Comparison of ENCODE assay signal across 1 cellular context in the genomic region with DNA sequence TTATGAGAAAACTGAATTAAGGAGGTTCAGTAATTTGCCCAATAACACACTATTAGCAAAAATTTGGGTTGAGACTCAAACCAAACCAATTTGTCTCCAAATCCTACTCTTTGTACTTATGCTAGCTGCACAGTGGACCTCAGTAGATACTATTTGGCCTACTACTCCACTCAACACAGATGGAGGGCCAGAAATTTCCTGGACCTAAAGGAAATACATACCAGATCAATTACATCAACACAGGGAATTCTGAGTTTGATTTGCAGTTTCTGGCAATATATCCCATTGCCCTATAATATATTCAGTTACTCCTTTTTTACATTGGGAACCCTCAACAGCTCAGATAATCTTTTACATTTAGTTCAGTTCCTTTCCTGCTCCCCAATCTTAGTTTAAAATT.
TF ChIP-seq lines count a peak whose summit lies in the region.

No MANE protein-coding gene starts in this region.

TF ChIP-seq in H1, 55 proteins besides CTCF, POLR2A, EP300 and RAD21 (continued from another document):
- TF ChIP-seq SIN3A (conservative IDR thresholded peaks at IDR 0.05 in 1 of 2, IDR thresholded peaks at IDR 0.05 in 1 of 2; ENCODE audit: low read depth in 1 of 2, low read length in 2 of 2) (no peak), KDM4A (IDR thresholded peaks at IDR 0.05; ENCODE audit: low read depth, low read length, severe bottlenecking) (no peak), SRF (IDR thresholded peaks at IDR 0.05; ENCODE audit: low read depth, low read length) (no peak), CHD2 (IDR thresholded peaks at IDR 0.05; ENCODE audit: low read length) (no peak), SUZ12 (IDR thresholded peaks at IDR 0.05; ENCODE audit: low read length) (no peak), HDAC2 (IDR thresholded peaks at IDR 0.05; ENCODE audit: borderline replicate concordance in 1 of 2, low read depth in 2 of 2, low read length in 2 of 2) (no peak), EGR1 (IDR thresholded peaks at IDR 0.05; ENCODE audit: borderline replicate concordance, low read depth, low read length) (no peak), RBBP5 (IDR thresholded peaks at IDR 0.05; ENCODE audit: borderline replicate concordance, low read depth, low read length) (no peak), RXRA (IDR thresholded peaks at IDR 0.05; ENCODE audit: insufficient read depth, low read depth, low read length) (no peak), CHD1 (IDR thresholded peaks at IDR 0.05; ENCODE audit: low read depth, low read length) (no peak), GABPA (IDR thresholded peaks at IDR 0.05; ENCODE audit: borderline replicate concordance, insufficient read depth, low read length) (no peak)
TF ChIP-seq in H1: peak in this region for 0.
